ENCODE assay signal across 10 cellular contexts in the genomic region with DNA sequence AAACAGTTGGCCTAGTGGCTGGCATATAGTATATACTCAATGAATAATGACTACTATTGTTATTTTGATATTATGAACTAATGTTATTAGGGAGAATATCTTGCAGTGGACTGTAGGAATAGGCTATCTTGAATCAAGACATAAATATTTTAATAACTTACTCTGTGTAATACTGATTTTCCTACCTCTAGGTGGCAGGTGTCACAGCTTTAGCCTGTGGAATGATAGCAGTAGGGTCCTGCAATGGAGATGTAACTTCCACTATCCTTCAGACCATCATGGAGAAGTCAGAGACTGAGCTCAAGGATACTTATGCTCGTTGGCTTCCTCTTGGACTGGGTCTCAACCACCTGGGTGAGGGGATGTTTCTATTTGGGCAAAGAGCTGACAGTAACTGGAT. TPM values are rescaled to one million over a fixed set of nuclear protein-coding genes. Genes with fewer than 3 reads are reported as not detected.
DNase-seq lines count a peak whose midpoint lies in the region; ATAC-seq and TF ChIP-seq lines count a peak whose summit lies in the region.
"Had no signal": no experiment of that assay in that cellular context is flagged by ENCODE, and none has a peak within 500 bp of the region (broad histone marks: within the 10 kb centered on the region; RNA-seq: fewer than 3 reads in every experiment).

No MANE protein-coding gene starts in this region.

- H3K4me3 Mint-ChIP-seq in type B pancreatic cell = no peak overlapping the region

- ATAC-seq in Right ventricle myocardium inferior = no peak

- no peaks in the 10 kb centered on the region for H3K27me3 Mint-ChIP-seq in type B pancreatic cell

- H3K36me3 Mint-ChIP-seq in type B pancreatic cell = peaks cover 38% of the 10 kb centered on the region

- intact Hi-C loops in Right ventricle myocardium inferior (cut with DNase I) = no loop called here

- no peak overlapping the region for H3K27ac ChIP-seq in cardiac muscle cell

- H3K4me1 ChIP-seq in cardiac muscle cell (ENCODE audit: low read depth) = no peaks in the 10 kb centered on the region

- H3K36me3 ChIP-seq in cardiac muscle cell = peaks cover 72% of the 10 kb centered on the region

- H3K27ac Mint-ChIP-seq in type B pancreatic cell = peak overlapping the region; percentile 30

- no peaks in the 10 kb centered on the region for H3K9me3 ChIP-seq in cardiac muscle cell (ENCODE audit: low read depth)

- H3K4me3 ChIP-seq in cardiac muscle cell (no peak overlapping the region), fibroblast of mammary gland (ENCODE audit: control insufficient read depth, low read depth, low read length) (no peak overlapping the region)

- H3K9me3 Mint-ChIP-seq in type B pancreatic cell = no peaks in the 10 kb centered on the region

- H3K4me1 Mint-ChIP-seq in type B pancreatic cell (ENCODE audit: unreplicated experiment) = peaks cover 2% of the 10 kb centered on the region

- TF ChIP-seq CTCF in cardiac muscle cell (IDR thresholded peaks at IDR 0.05; ENCODE audit: low read depth, low read length) (peak; percentile 28), fibroblast of mammary gland (conservative IDR thresholded peaks at IDR 0.05; ENCODE audit: control insufficient read depth, insufficient read depth, low read depth, low read length) (peak; percentile 39), type B pancreatic cell (conservative IDR thresholded peaks at IDR 0.05) (peak; percentile 63)

- DNase-seq in cardiac muscle cell (ENCODE audit: low read depth in 1 of 2, low spot score in 1 of 2) (peak in 1 of 2 donors; percentile 39), Right ventricle myocardium inferior (ENCODE audit: missing footprints) (no peak), RPMI7951 (ENCODE audit: low read depth) (peak; percentile 27), fibroblast of mammary gland (ENCODE audit: low read depth) (peak; percentile 38), type B pancreatic cell (ENCODE audit: extremely low spot score, unreplicated experiment) (no peak), NCI-H2107 treated with DMSO at 0.1 percent for 48 hours (lab: John Stamatoyannopoulos, UW; ENCODE audit: unreplicated experiment) (no peak), NCI-H1436 treated with DMSO at 0.1 percent for 48 hours (lab: John Stamatoyannopoulos, UW) (no peak), activated gamma-delta T cell (lab: John Stamatoyannopoulos, UW) (no peak)
- DNase-seq: activated CD8-positive, alpha-beta memory T cell treated with anti-CD3 and anti-CD28 coated beads, Interleukin-2, amount 50 U/mL, for 4 hours had no signal

- H3K27me3 ChIP-seq in cardiac muscle cell = no peaks in the 10 kb centered on the region

RNA-seq across cellular contexts. Expression of a gene that starts 6.5 kb away (rescaled TPM):
- total RNA-seq in cardiac muscle cell (314 and 456 TPM in 2 replicates), Right ventricle myocardium inferior (228 TPM), type B pancreatic cell (ENCODE audit: low replicate concordance) (226 and 255 TPM in 2 replicates)
- polyA plus RNA-seq in cardiac muscle cell = 390 and 464 TPM in 2 replicates
- 542 and 803 TPM in 2 replicates for total RNA-seq in RPMI7951 (2014; rRNA removed; shearing (Covaris generic))

RNA-seq across cellular contexts. Expression of a gene that starts 8.8 kb away (rescaled TPM):
- total RNA-seq in cardiac muscle cell (269 and 275 TPM in 2 replicates), Right ventricle myocardium inferior (274 TPM), type B pancreatic cell (ENCODE audit: low replicate concordance) (371 and 432 TPM in 2 replicates)
- polyA plus RNA-seq in cardiac muscle cell = 166 and 184 TPM in 2 replicates
- total RNA-seq in RPMI7951 (2014; rRNA removed; shearing (Covaris generic)) = 164 and 173 TPM in 2 replicates

RNA-seq across cellular contexts. Expression of a gene that starts 29.8 kb away (rescaled TPM):
- total RNA-seq in cardiac muscle cell = not detected in 2 replicates
- polyA plus RNA-seq in cardiac muscle cell = not detected in 2 replicates
- total RNA-seq in Right ventricle myocardium inferior = not detected
- total RNA-seq in RPMI7951 (2014; rRNA removed; shearing (Covaris generic)) = not detected in 2 replicates
- not detected in 2 replicates for total RNA-seq in type B pancreatic cell (ENCODE audit: low replicate concordance)
- total RNA-seq: Daoy had no signal

RNA-seq across cellular contexts. Expression of a gene that starts 31.8 kb away (rescaled TPM):
- total RNA-seq in cardiac muscle cell (22.1 and 34.3 TPM in 2 replicates), Right ventricle myocardium inferior (33.4 TPM), type B pancreatic cell (ENCODE audit: low replicate concordance) (13.2 and 18.3 TPM in 2 replicates)
- polyA plus RNA-seq in cardiac muscle cell = 9.6 and 16.0 TPM in 2 replicates
- 10.6 and 12.0 TPM in 2 replicates for total RNA-seq in RPMI7951 (2014; rRNA removed; shearing (Covaris generic))

RNA-seq across cellular contexts. Expression of a gene that starts 44.2 kb away (rescaled TPM):
- total RNA-seq in cardiac muscle cell (not detected in 2 replicates), Right ventricle myocardium inferior (not detected), type B pancreatic cell (ENCODE audit: low replicate concordance) (1.9 TPM in 2 replicates)
- 0.27 TPM in 1 of 2 replicates, not detected in the other for polyA plus RNA-seq in cardiac muscle cell
- 0.29 and 0.96 TPM in 2 replicates for total RNA-seq in RPMI7951 (2014; rRNA removed; shearing (Covaris generic))

Comparison
In these comparisons a context has a peak if more than half of its experiments do, and no peak if none do; other contexts are left out.
1. DNase-seq: peak in RPMI7951 (single experiment) and fibroblast of mammary gland (single experiment); none in Right ventricle myocardium inferior (single experiment), type B pancreatic cell (single experiment), NCI-H2107 treated with DMSO at 0.1 percent for 48 hours (single experiment), NCI-H1436 treated with DMSO at 0.1 percent for 48 hours (single experiment) and activated gamma-delta T cell (single experiment).
2. Peak in every context shown above with its lines, with median percentiles within 50 percentile points of each other: CTCF ChIP-seq.